In genomic region chr18:79507546-79508480, GRCh38 we compare ENCODE assay signal across 8 cellular contexts.
DNase-seq lines count a peak whose midpoint lies in the region; ATAC-seq and TF ChIP-seq lines count a peak whose summit lies in the region.

No MANE protein-coding gene starts in this region.

- H3K27ac ChIP-seq in RWPE1 = peak overlapping the region; percentile 84
- H3K27ac ChIP-seq in esophagus muscularis mucosa (replicated peaks in 1 of 4) = peak overlapping the region; percentile 84 to 91 (median 86)
- H3K27ac ChIP-seq in urinary bladder (ENCODE audit: low read depth) = peak overlapping the region; percentile 30

- DNase-seq in RWPE1 (ENCODE audit: low spot score) = peak; percentile 26
- DNase-seq in esophagus muscularis mucosa (ENCODE audit: extremely low spot score) = no peak
- no peak for DNase-seq in NCI-H2196 (lab: John Stamatoyannopoulos, UW; ENCODE audit: unreplicated experiment)

- WGBS in esophagus muscularis mucosa = 12% methylated on average over 37 of the region's 46 CpGs
- WGBS in urinary bladder = 15% methylated on average over 46 of the region's 46 CpGs

- H3K4me3 ChIP-seq in esophagus muscularis mucosa (peak overlapping the region; percentile 44 to 55 (median 50)), mucosa of stomach (ENCODE audit: low read length) (peak overlapping the region; percentile 86), urinary bladder (ENCODE audit: low read depth, low read length) (peak overlapping the region; percentile 15)

- CTCF ChIA-PET in RWPE1 (lab: Yijun Ruan, JAX) = interaction anchor here (0.7 kb wide), 1 partner anchor 288 kb away, joined by 3 read pairs; no protein-coding TSS in a partner anchor

- TF ChIP-seq CTCF in RWPE1 (conservative IDR thresholded peaks at IDR 0.05; ENCODE audit: low read depth) = no peak
- TF ChIP-seq CTCF in esophagus muscularis mucosa (IDR thresholded peaks at IDR 0.05) = no peak

- POLR2A ChIA-PET in RWPE1 (lab: Yijun Ruan, JAX; ENCODE audit: low non-redundant PET) = no interaction called here

- H3K27me3 ChIP-seq in esophagus muscularis mucosa = no peaks in the 10 kb centered on the region
- peaks cover 5% of the 10 kb centered on the region for H3K27me3 ChIP-seq in mucosa of stomach (ENCODE audit: control insufficient read depth, insufficient read depth, low read length)

- H3K36me3 ChIP-seq in esophagus muscularis mucosa = peaks cover 0 to 38% (median 26%) of the 10 kb centered on the region in 4 donors
- no peaks in the 10 kb centered on the region for H3K36me3 ChIP-seq in mucosa of stomach (ENCODE audit: control insufficient read depth, insufficient read depth, low read length)
- no peaks in the 10 kb centered on the region for H3K36me3 ChIP-seq in urinary bladder (ENCODE audit: insufficient read depth)

- H3K4me1 ChIP-seq in esophagus muscularis mucosa = peaks cover 30 to 39% (median 32%) of the 10 kb centered on the region in 4 donors
- H3K4me1 ChIP-seq in mucosa of stomach (ENCODE audit: control insufficient read depth, insufficient read depth, low read length) = peaks cover 29% of the 10 kb centered on the region
- H3K4me1 ChIP-seq in urinary bladder (ENCODE audit: insufficient read depth) = no peaks in the 10 kb centered on the region

- no peak for TF ChIP-seq POLR2A in esophagus muscularis mucosa (IDR thresholded peaks at IDR 0.05; ENCODE audit: low read depth)

- no peaks in the 10 kb centered on the region for H3K9me3 ChIP-seq in esophagus muscularis mucosa
- H3K9me3 ChIP-seq in mucosa of stomach (ENCODE audit: control insufficient read depth, low read length) = no peaks in the 10 kb centered on the region

- ATAC-seq in GM18909 (IDR thresholded peaks at IDR 0.05; ENCODE audit: poor library complexity, unreplicated experiment) (peak; percentile 36), GM18517 (IDR thresholded peaks at IDR 0.05; ENCODE audit: unreplicated experiment) (no peak), HG03520 (IDR thresholded peaks at IDR 0.05; ENCODE audit: unreplicated experiment) (no peak)

- intact Hi-C loops in esophagus muscularis mucosa (cut with DNase I) = loop anchor here (5.0 kb wide), 1 partner anchor 111 kb away; the partner anchor contains the start of gene NFATC1

- H3K9ac ChIP-seq in mucosa of stomach (ENCODE audit: low read length) = peak overlapping the region; percentile 36

- no peak for TF ChIP-seq EP300 in esophagus muscularis mucosa (IDR thresholded peaks at IDR 0.05)

Comparison
In these comparisons a context has a peak if more than half of its experiments do, and no peak if none do; other contexts are left out.
1. H3K27ac ChIP-seq: peak in every context shown above with its lines; median percentile 86 in esophagus muscularis mucosa; 84 in RWPE1; 30 in urinary bladder.
2. H3K4me3 ChIP-seq: peak in every context shown above with its lines; median percentile 86 in mucosa of stomach; 50 in esophagus muscularis mucosa; 15 in urinary bladder.